19 cellular contexts compared by ENCODE assay signal in the genomic region with DNA sequence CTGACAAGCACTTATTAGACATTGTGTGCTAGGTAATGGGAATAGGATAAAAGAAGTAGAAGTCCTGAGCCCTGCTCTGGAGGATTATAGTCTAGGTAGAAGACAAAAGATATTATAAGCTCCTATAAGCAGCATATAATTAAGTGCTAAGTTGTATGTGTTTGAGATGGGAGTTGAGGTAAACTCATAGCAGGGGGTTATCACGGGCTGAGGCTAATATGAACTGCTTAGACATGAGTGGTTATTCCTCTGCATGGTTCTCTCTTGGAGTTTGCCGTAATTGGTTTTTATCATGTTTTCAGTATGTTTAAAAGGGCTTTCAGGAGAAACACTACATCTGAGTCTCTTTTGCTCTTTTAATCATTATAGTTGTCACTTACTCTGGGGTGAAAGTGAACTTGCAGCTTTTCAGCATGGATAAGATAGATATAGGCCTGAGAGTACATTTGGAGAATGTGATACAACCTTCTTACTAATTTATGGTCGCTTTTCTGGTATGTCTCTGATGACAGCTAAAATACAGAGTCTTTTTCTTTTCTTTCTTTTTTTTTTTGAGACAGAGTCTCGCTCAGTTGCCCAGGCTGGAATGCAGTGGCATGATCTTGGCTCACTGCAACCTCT.
"Had no signal": no experiment of that assay in that cellular context is flagged by ENCODE, and none has a peak within 500 bp of the region (broad histone marks: within the 10 kb centered on the region; RNA-seq: fewer than 3 reads in every experiment).

No MANE protein-coding gene starts in this region.

- ATAC-seq: activated CD4-positive, alpha-beta T cell treated with anti-CD3 and anti-CD28 coated beads for 36 hours; naive thymus-derived CD4-positive, alpha-beta T cell; right lobe of liver; stimulated activated naive B cell treated with anti-CD40 and anti-IgM and Interleukin-4, amounts not matched to agents 10 μg/mL and 1 μg/mL and 100 μg/mL, for 72 hours; WTC11 had no signal

- H3K27ac Mint-ChIP-seq: activated CD4-positive, alpha-beta T cell treated with anti-CD3 and anti-CD28 coated beads for 36 hours; activated naive CD8-positive, alpha-beta T cell; immature natural killer cell; stimulated activated naive B cell treated with anti-CD40 and anti-IgM and Interleukin-4, amounts not matched to agents 10 μg/mL and 1 μg/mL and 100 μg/mL, for 72 hours; WTC11 had no signal

- H3K9me3 ChIP-seq: esophagus squamous epithelium, prostate gland, right lobe of liver, tibial nerve had no signal

- H3K9me3 Mint-ChIP-seq: brain; central memory CD8-positive, alpha-beta T cell; immature natural killer cell; naive thymus-derived CD4-positive, alpha-beta T cell; stimulated activated naive B cell treated with anti-CD40 and anti-IgM and Interleukin-4, amounts not matched to agents 10 μg/mL and 1 μg/mL and 100 μg/mL, for 72 hours; WTC11 had no signal

- H3K27me3 Mint-ChIP-seq: activated CD4-positive, alpha-beta T cell treated with anti-CD3 and anti-CD28 coated beads for 36 hours; activated naive CD8-positive, alpha-beta T cell; brain; central memory CD8-positive, alpha-beta T cell; stimulated activated naive B cell treated with anti-CD40 and anti-IgM and Interleukin-4, amounts not matched to agents 10 μg/mL and 1 μg/mL and 100 μg/mL, for 72 hours had no signal

- H3K4me3 ChIP-seq: esophagus squamous epithelium, prostate gland, right lobe of liver, smooth muscle cell, tibial nerve had no signal

- H3K4me1 ChIP-seq: prostate gland had no signal

- H3K36me3 ChIP-seq: esophagus squamous epithelium, prostate gland, right lobe of liver, tibial nerve had no signal

- H3K4me1 Mint-ChIP-seq: WTC11 had no signal

- DNase-seq: activated CD4-positive, alpha-beta T cell treated with anti-CD3 and anti-CD28 coated beads for 36 hours; activated CD4-positive, alpha-beta T cell treated with anti-CD3 and anti-CD28 coated beads, Interleukin-2, amount 50 U/mL, for 48 hours; activated gamma-delta T cell; cortex of kidney; effector CD4-positive, alpha-beta T cell; esophagus squamous epithelium; immature natural killer cell; mesenchymal stem cell; naive thymus-derived CD4-positive, alpha-beta T cell; right lobe of liver; stimulated activated CD4-positive, alpha-beta T cell treated with anti-CD3 and anti-CD28 coated beads, Interleukin-4, amount 100 ng/mL, for 1 hour; stimulated activated naive B cell treated with anti-CD40 and anti-IgM and Interleukin-4, amounts not matched to agents 10 μg/mL and 1 μg/mL and 100 μg/mL, for 72 hours had no signal

- H3K27me3 ChIP-seq: esophagus squamous epithelium, right lobe of liver, tibial nerve had no signal

- H3K27ac ChIP-seq: prostate gland, right lobe of liver had no signal

- H3K36me3 Mint-ChIP-seq: activated naive CD8-positive, alpha-beta T cell; WTC11 had no signal

- H3K4me2 ChIP-seq: smooth muscle cell had no signal

- H3K4me3 Mint-ChIP-seq: activated CD4-positive, alpha-beta T cell treated with anti-CD3 and anti-CD28 coated beads for 36 hours; activated naive CD8-positive, alpha-beta T cell; brain; central memory CD8-positive, alpha-beta T cell; immature natural killer cell; naive thymus-derived CD4-positive, alpha-beta T cell; stimulated activated naive B cell treated with anti-CD40 and anti-IgM and Interleukin-4, amounts not matched to agents 10 μg/mL and 1 μg/mL and 100 μg/mL, for 72 hours; WTC11 had no signal
